1 cellular context compared by ENCODE assay signal in the genomic region with DNA sequence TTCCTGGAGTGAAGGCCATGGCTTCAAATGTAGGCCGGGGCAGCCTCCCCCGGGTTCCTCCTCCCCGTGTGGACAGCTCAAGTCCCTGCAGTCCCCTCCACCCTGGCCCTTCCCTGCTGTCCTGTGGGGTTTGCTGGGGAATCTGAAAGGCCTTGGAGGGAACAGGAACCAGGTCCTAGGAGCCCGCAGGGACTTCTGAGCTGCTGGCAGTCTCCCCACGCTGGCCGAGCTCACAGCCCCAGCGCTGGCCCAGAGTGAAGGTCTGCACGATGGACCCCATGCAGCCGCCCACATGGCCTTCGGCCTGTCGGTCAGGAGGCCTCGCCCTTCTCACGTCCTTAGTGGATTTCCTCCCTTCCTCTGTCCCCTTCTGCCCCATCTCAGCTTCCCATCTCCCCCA.
TF ChIP-seq lines count a peak whose summit lies in the region.

No MANE protein-coding gene starts in this region.

TF ChIP-seq in GM23338, 12 proteins besides CTCF, POLR2A, EP300 and RAD21 (continued from another document):
- TF ChIP-seq NANOG (IDR thresholded peaks at IDR 0.05; ENCODE audit: borderline replicate concordance) (no peak), EZH2phosphoT487 (IDR thresholded peaks at IDR 0.05; ENCODE audit: unreplicated experiment) (no peak)
